In the genomic region with DNA sequence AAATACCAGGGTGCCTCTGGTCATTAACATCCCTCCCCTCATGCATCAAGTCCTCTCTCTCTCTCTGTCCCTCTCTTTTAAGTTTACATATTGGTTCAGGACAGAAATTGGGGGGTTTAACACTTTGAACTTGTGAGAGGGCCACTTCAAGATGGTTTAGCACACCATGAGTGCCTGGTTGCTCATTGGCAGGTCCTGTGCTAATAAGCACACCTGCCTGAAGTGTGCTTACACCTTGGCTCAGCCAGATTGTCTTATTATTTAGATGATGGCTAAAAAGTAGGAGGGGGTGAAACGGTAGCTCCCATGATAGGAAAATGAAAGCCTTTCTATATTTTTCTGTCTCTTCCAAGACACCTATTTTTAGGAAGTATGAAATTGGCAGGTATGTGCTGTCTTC, we compare ENCODE assay signal across 14 cellular contexts.
DNase-seq lines count a peak whose midpoint lies in the region; ATAC-seq, FAIRE-seq and TF ChIP-seq lines count a peak whose summit lies in the region.
"Had no signal": no experiment of that assay in that cellular context is flagged by ENCODE, and none has a peak within 500 bp of the region (broad histone marks: within the 10 kb centered on the region; RNA-seq: fewer than 3 reads in every experiment).

No MANE protein-coding gene starts in this region.

- H4K20me1 ChIP-seq in mammary epithelial cell (ENCODE audit: insufficient read depth, low read length) (no peaks in the 10 kb centered on the region), keratinocyte (ENCODE audit: control insufficient read depth, extremely low read depth, insufficient read depth, low read length) (no peaks in the 10 kb centered on the region)
- H4K20me1 ChIP-seq: BLaER1 treated with 17β-estradiol and CSF1 and Interleukin-3, amounts not matched to agents 10 nM and 100 nM had no signal

- H4K91ac ChIP-seq in mesenchymal stem cell (ENCODE audit: low read length), result no peak overlapping the region

- H4K8ac ChIP-seq in mesenchymal stem cell (ENCODE audit: low read length), result no peak overlapping the region

- H3K23ac ChIP-seq in mesenchymal stem cell (ENCODE audit: low read length in 2 of 2), result no peak overlapping the region

- no peak overlapping the region for H3K27ac Mint-ChIP-seq in MCF 10A (ENCODE audit: low read depth, unreplicated experiment)
- no peak overlapping the region for H3K27ac Mint-ChIP-seq in T-cell
- H3K27ac Mint-ChIP-seq: B cell; CD8-positive, alpha-beta T cell had no signal

- H3K36me3 Mint-ChIP-seq in MCF 10A (ENCODE audit: insufficient read depth, unreplicated experiment) (no peaks in the 10 kb centered on the region), T-cell (no peaks in the 10 kb centered on the region)
- H3K36me3 Mint-ChIP-seq: CD8-positive, alpha-beta T cell had no signal

- H3K4me3 Mint-ChIP-seq in MCF 10A (ENCODE audit: unreplicated experiment) (peak overlapping the region; percentile 1), T-cell (no peak overlapping the region)
- H3K4me3 Mint-ChIP-seq: B cell; CD8-positive, alpha-beta T cell had no signal

- H3K9me1 ChIP-seq in keratinocyte (ENCODE audit: control insufficient read depth, extremely low read depth, insufficient read depth, low read length), result no peaks in the 10 kb centered on the region

- no peaks in the 10 kb centered on the region for H3K27me3 Mint-ChIP-seq in MCF 10A (ENCODE audit: insufficient read depth, unreplicated experiment)
- H3K27me3 Mint-ChIP-seq in T-cell, result peaks cover 0 to 3% of the 10 kb centered on the region in 2 donors
- H3K27me3 Mint-ChIP-seq: B cell had no signal

- CTCF ChIA-PET in MCF 10A (lab: Yijun Ruan, JAX), result interaction anchor here (0.6 to 1.8 kb wide), 7 partner anchors 17 to 964 kb away, joined by 3 to 4 read pairs (median 3); no protein-coding TSS in a partner anchor
- CTCF ChIA-PET in mammary epithelial cell (lab: Charles Lee; ENCODE audit: low non-redundant PET), result interaction anchor here (0.8 kb wide), 1 partner anchor 484 kb away, joined by 6 read pairs; no protein-coding TSS in a partner anchor
- CTCF ChIA-PET in T-cell (lab: Charles Lee), result no interaction called here

- intact Hi-C loops in MCF 10A (cut with micrococcal nuclease) (loop anchor here (2.0 to 10.0 kb wide), 9 partner anchors 63 to 1451 kb away; a partner anchor contains a TSS), mammary epithelial cell (cut with micrococcal nuclease) (loop anchor here (5.0 to 10.0 kb wide), 3 partner anchors 182 to 749 kb away; a partner anchor contains a TSS), upper lobe of right lung (cut with DNase I) (no loop called here)

- H3K18ac ChIP-seq in mesenchymal stem cell (ENCODE audit: low read depth in 1 of 2, low read length in 2 of 2), result no peak overlapping the region

- no peak overlapping the region for H3K14ac ChIP-seq in mesenchymal stem cell (ENCODE audit: low read length in 2 of 2)

- BruUV-seq in MCF 10A (replicated peaks; lab: Mats Ljungman, UMichigan) (no TSS peak), mammary epithelial cell (replicated peaks; lab: Mats Ljungman, UMichigan) (no TSS peak)

- dilution Hi-C loops in mammary epithelial cell (cut with HindIII; ENCODE audit: low sequenced_read_pairs), result no loop called here
- dilution Hi-C loops in keratinocyte (cut with MboI; ENCODE audit: extremely low pct_ligation_motif_present, low sequenced_read_pairs), result no loop called here

- H2BK5ac ChIP-seq in mesenchymal stem cell (ENCODE audit: low read depth, low read length, poor library complexity, severe bottlenecking), result no peak overlapping the region

- H3K9ac ChIP-seq in mammary epithelial cell (ENCODE audit: insufficient read depth, low read length) (no peak overlapping the region), keratinocyte (ENCODE audit: control insufficient read depth, extremely low read depth, insufficient read depth, low read length) (no peak overlapping the region), mesenchymal stem cell (ENCODE audit: low read length) (no peak overlapping the region)
- H3K9ac ChIP-seq: BLaER1 treated with 17β-estradiol and CSF1 and Interleukin-3, amounts not matched to agents 10 nM and 100 nM had no signal

- no peaks in the 10 kb centered on the region for H3K79me2 ChIP-seq in mammary epithelial cell (ENCODE audit: insufficient read depth, low read length)
- no peaks in the 10 kb centered on the region for H3K79me2 ChIP-seq in keratinocyte (ENCODE audit: control insufficient read depth, insufficient read depth, low read length)

- POLR2A ChIA-PET in MCF 10A (lab: Yijun Ruan, JAX), result interaction anchor here (1.0 kb wide), 1 partner anchor 69 kb away, joined by 3 read pairs; no protein-coding TSS in a partner anchor
- POLR2A ChIA-PET in T-cell (lab: Charles Lee), result no interaction called here

- H3K4me1 ChIP-seq in mammary epithelial cell (ENCODE audit: insufficient read depth, low read length) (peaks cover 26% of the 10 kb centered on the region), keratinocyte (ENCODE audit: control insufficient read depth, extremely low read depth, insufficient read depth, low read length) (peaks cover 10% of the 10 kb centered on the region), upper lobe of right lung (no peaks in the 10 kb centered on the region), mesenchymal stem cell (ENCODE audit: control insufficient read depth, insufficient read depth, low read depth, low read length) (no peaks in the 10 kb centered on the region)
- H3K4me1 ChIP-seq: HAP-1 had no signal

- in situ Hi-C loops in mammary epithelial cell (cut with MboI; ENCODE audit: low sequenced_read_pairs in 2 of 2), result no loop called here

- no peak overlapping the region for H2BK120ac ChIP-seq in mesenchymal stem cell (ENCODE audit: low read depth, low read length)

- H3K9me3 ChIP-seq in mammary epithelial cell (replicated peaks; ENCODE audit: insufficient read depth, low read length), result no peaks in the 10 kb centered on the region
- H3K9me3 ChIP-seq in keratinocyte (ENCODE audit: control insufficient read depth, low read depth, low read length), result no peaks in the 10 kb centered on the region
- H3K9me3 ChIP-seq in upper lobe of right lung, result no peaks in the 10 kb centered on the region
- H3K9me3 ChIP-seq in mesenchymal stem cell (ENCODE audit: control insufficient read depth, low read length), result no peaks in the 10 kb centered on the region
- H3K9me3 ChIP-seq: BLaER1 treated with 17β-estradiol and CSF1 and Interleukin-3, amounts not matched to agents 10 nM and 100 nM; HAP-1 had no signal

- no peak for TF ChIP-seq CTCF in MCF 10A (IDR thresholded peaks at IDR 0.05; ENCODE audit: unreplicated experiment)
- TF ChIP-seq CTCF in mammary epithelial cell (conservative IDR thresholded peaks at IDR 0.05 in 1 of 2, IDR thresholded peaks at IDR 0.05 in 1 of 2; ENCODE audit: extremely low read depth in 1 of 2, insufficient read depth in 1 of 2, low read depth in 1 of 2, low read length in 2 of 2), result no peak
- TF ChIP-seq CTCF in keratinocyte (optimal IDR thresholded peaks at IDR 0.05 in 1 of 3, IDR thresholded peaks at IDR 0.05 in 1 of 3, conservative IDR thresholded peaks at IDR 0.05 in 1 of 3; ENCODE audit: extremely low read depth in 1 of 3, insufficient read depth in 2 of 3, low read length in 3 of 3), result no peak
- no peak for TF ChIP-seq CTCF in upper lobe of right lung (IDR thresholded peaks at IDR 0.05)

- H3K4ac ChIP-seq in mesenchymal stem cell (ENCODE audit: low read depth in 1 of 2, low read length in 2 of 2), result no peak overlapping the region

- H3K4me3 ChIP-seq in mammary epithelial cell (replicated peaks in 1 of 3; ENCODE audit: insufficient read depth in 1 of 3, low read depth in 2 of 3, low read length in 3 of 3), result no peak overlapping the region
- no peak overlapping the region for H3K4me3 ChIP-seq in keratinocyte (ENCODE audit: control insufficient read depth in 2 of 3, extremely low read depth in 1 of 3, insufficient read depth in 2 of 3, low read depth in 1 of 3, low read length in 3 of 3)
- H3K4me3 ChIP-seq in upper lobe of right lung, result no peak overlapping the region
- no peak overlapping the region for H3K4me3 ChIP-seq in mesenchymal stem cell (ENCODE audit: insufficient read depth in 1 of 2, low read depth in 1 of 2, low read length in 2 of 2)
- H3K4me3 ChIP-seq: BLaER1 treated with 17β-estradiol and CSF1 and Interleukin-3, amounts not matched to agents 10 nM and 100 nM; HAP-1 had no signal

- DNase-seq in MCF 10A (ENCODE audit: unreplicated experiment) (no peak), mammary epithelial cell (no peak), keratinocyte (ENCODE audit: low read depth, low spot score) (no peak), upper lobe of right lung (no peak), T-cell (no peak), mesenchymal stem cell (no peak)
- DNase-seq: CD8-positive, alpha-beta T cell; DMS79 treated with DMSO at 0.1 percent for 48 hours; GF-D8 had no signal

- no peak overlapping the region for H2BK15ac ChIP-seq in mesenchymal stem cell (ENCODE audit: low read depth, poor library complexity, severe bottlenecking)

- no peaks in the 10 kb centered on the region for H3K79me1 ChIP-seq in mesenchymal stem cell (replicated peaks; ENCODE audit: low read length, poor library complexity, severe bottlenecking)

- H3K27me3 ChIP-seq in mammary epithelial cell (ENCODE audit: insufficient read depth, low read length) (no peaks in the 10 kb centered on the region), keratinocyte (ENCODE audit: control insufficient read depth, extremely low read depth, insufficient read depth, low read length) (no peaks in the 10 kb centered on the region), upper lobe of right lung (no peaks in the 10 kb centered on the region), mesenchymal stem cell (ENCODE audit: control insufficient read depth in 1 of 2, insufficient read depth in 1 of 2, low read length in 2 of 2) (peaks cover 0 to 4% of the 10 kb centered on the region in 2 experiments)
- H3K27me3 ChIP-seq: BLaER1 treated with 17β-estradiol and CSF1 and Interleukin-3, amounts not matched to agents 10 nM and 100 nM had no signal

- no peak for FAIRE-seq in keratinocyte (lab: Jason Lieb, UNC)
- FAIRE-seq: H1, HepG2 had no signal

- H3K4me1 Mint-ChIP-seq in MCF 10A (ENCODE audit: insufficient read depth, unreplicated experiment) (peaks cover 32% of the 10 kb centered on the region), T-cell (no peaks in the 10 kb centered on the region)
- H3K4me1 Mint-ChIP-seq: B cell had no signal

- H3K36me3 ChIP-seq in mammary epithelial cell (ENCODE audit: insufficient read depth, low read length) (no peaks in the 10 kb centered on the region), keratinocyte (ENCODE audit: control insufficient read depth in 2 of 2, extremely low read depth in 1 of 2, insufficient read depth in 2 of 2, low read length in 2 of 2) (no peaks in the 10 kb centered on the region), upper lobe of right lung (no peaks in the 10 kb centered on the region), mesenchymal stem cell (ENCODE audit: control insufficient read depth in 1 of 2, insufficient read depth in 2 of 2, low read depth in 1 of 2, low read length in 2 of 2) (no peaks in the 10 kb centered on the region)
- H3K36me3 ChIP-seq: BLaER1 treated with 17β-estradiol and CSF1 and Interleukin-3, amounts not matched to agents 10 nM and 100 nM; HAP-1 had no signal

- ATAC-seq in upper lobe of right lung, result peak; percentile 13
- ATAC-seq in T-cell (replicated peaks in 1 of 4), result no peak
- ATAC-seq: CD8-positive, alpha-beta T cell; HepG2 had no signal

- 0% methylated on average over 1 of the region's 1 CpG for WGBS in mammary epithelial cell (ENCODE audit: low coverage, missing lambda C conversion rate)
- WGBS in mesenchymal stem cell, result no CpG with 5 or more reads among the region's 1 CpG

- no peak overlapping the region for H2AK5ac ChIP-seq in mesenchymal stem cell (ENCODE audit: low read length, severe bottlenecking)

- no peak overlapping the region for H3K4me2 ChIP-seq in mammary epithelial cell (ENCODE audit: insufficient read depth, low read depth, low read length)
- H3K4me2 ChIP-seq in keratinocyte (ENCODE audit: control insufficient read depth, extremely low read depth, insufficient read depth, low read depth, low read length), result peak overlapping the region; percentile 31
- H3K4me2 ChIP-seq in mesenchymal stem cell (ENCODE audit: low read length, poor library complexity, severe bottlenecking), result no peak overlapping the region
- H3K4me2 ChIP-seq: BLaER1 treated with 17β-estradiol and CSF1 and Interleukin-3, amounts not matched to agents 10 nM and 100 nM had no signal

- H2AFZ ChIP-seq in mammary epithelial cell (ENCODE audit: low read depth, low read length) (no peak overlapping the region), keratinocyte (ENCODE audit: control insufficient read depth, low read length) (no peak overlapping the region), mesenchymal stem cell (ENCODE audit: low read depth, low read length) (no peak overlapping the region)

- H3K9me3 Mint-ChIP-seq in MCF 10A (ENCODE audit: unreplicated experiment), result no peaks in the 10 kb centered on the region
- no peaks in the 10 kb centered on the region for H3K9me3 Mint-ChIP-seq in T-cell
- H3K9me3 Mint-ChIP-seq: CD8-positive, alpha-beta T cell had no signal

- H2BK12ac ChIP-seq in mesenchymal stem cell (ENCODE audit: low read length in 2 of 2), result no peak overlapping the region

- H3K27ac ChIP-seq in mammary epithelial cell (ENCODE audit: insufficient read depth, low read depth, low read length), result peak overlapping the region; percentile 31
- H3K27ac ChIP-seq in keratinocyte (ENCODE audit: control insufficient read depth, insufficient read depth, low read length), result no peak overlapping the region
- no peak overlapping the region for H3K27ac ChIP-seq in upper lobe of right lung
- no peak overlapping the region for H3K27ac ChIP-seq in mesenchymal stem cell (ENCODE audit: low read length, poor library complexity, severe bottlenecking)
- H3K27ac ChIP-seq: BLaER1 treated with 17β-estradiol and CSF1 and Interleukin-3, amounts not matched to agents 10 nM and 100 nM had no signal

Comparison
In these comparisons a context has a peak if more than half of its experiments do, and no peak if none do; other contexts are left out.
1. CTCF ChIA-PET loops: an anchor here in MCF 10A (0.6 to 1.8 kb wide) and mammary epithelial cell (0.8 kb wide); none called in T-cell.